ENCODE assay signal across 1 cellular context in genomic region chr1:109979489-109980091, GRCh38.
TF ChIP-seq lines count a peak whose summit lies in the region.

No MANE protein-coding gene starts in this region.

TF ChIP-seq in K562, 482 proteins besides CTCF, POLR2A, EP300 and RAD21 (continued from another document and continues in another):
- TF ChIP-seq CUX1 (CRISPR knock-in tag; IDR thresholded peaks at IDR 0.05) = peak; percentile 63; the same call in 1 of the 2 replicates
- peak; percentile 92 for TF ChIP-seq CBFA2T3 (IDR thresholded peaks at IDR 0.05)
- TF ChIP-seq PHB2 (IDR thresholded peaks at IDR 0.05; ENCODE audit: low read depth) = no peak
- no peak for TF ChIP-seq XRCC4 (IDR thresholded peaks at IDR 0.05; ENCODE audit: extremely low read depth, insufficient read depth, insufficient read length)
- no peak for TF ChIP-seq ARID3B (CRISPR knock-in tag; IDR thresholded peaks at IDR 0.05; ENCODE audit: borderline replicate concordance)
- peak; percentile 75 for TF ChIP-seq BRD9 (IDR thresholded peaks at IDR 0.05; ENCODE audit: low read depth, partially characterized antibody)
- TF ChIP-seq ARID1B (IDR thresholded peaks at IDR 0.05) = peak; percentile 92
- 0 out of 2 replicates have a peak, but pooled peaks have one; percentile 19 for TF ChIP-seq BCOR (IDR thresholded peaks at IDR 0.05)
- TF ChIP-seq SOX6 (IDR thresholded peaks at IDR 0.05) = peak; percentile 74
- TF ChIP-seq SP2 (IDR thresholded peaks at IDR 0.05; ENCODE audit: extremely low read depth, low read depth, low read length, poor library complexity, severe bottlenecking) = no peak
- no peak for TF ChIP-seq ELK3 (CRISPR knock-in tag; IDR thresholded peaks at IDR 0.05)
- TF ChIP-seq SREBF1 (IDR thresholded peaks at IDR 0.05; ENCODE audit: borderline replicate concordance, low read depth, low read length) = no peak
- TF ChIP-seq ZNF282 (CRISPR knock-in tag; IDR thresholded peaks at IDR 0.05) = no peak
- TF ChIP-seq ELK1 (CRISPR knock-in tag; IDR thresholded peaks at IDR 0.05) = no peak
- no peak for TF ChIP-seq ATF1 (CRISPR knock-in tag; IDR thresholded peaks at IDR 0.05)
- no peak for TF ChIP-seq ATF1 (tag; IDR thresholded peaks at IDR 0.05)
- TF ChIP-seq MTF1 (CRISPR knock-in tag; IDR thresholded peaks at IDR 0.05; ENCODE audit: borderline replicate concordance) = no peak
- TF ChIP-seq ADNP (tag; IDR thresholded peaks at IDR 0.05) = no peak
- no peak for TF ChIP-seq ZKSCAN1 (IDR thresholded peaks at IDR 0.05; ENCODE audit: low read depth, low read length)
- TF ChIP-seq POLR3A (IDR thresholded peaks at IDR 0.05; ENCODE audit: borderline replicate concordance, extremely low read depth, insufficient read depth, insufficient read length) = no peak
- 0 out of 2 replicates have a peak, but pooled peaks have one; percentile 37 for TF ChIP-seq IRF9 (tag; IDR thresholded peaks at IDR 0.05)
- no peak for TF ChIP-seq ZNF232 (CRISPR knock-in tag; IDR thresholded peaks at IDR 0.05)
- TF ChIP-seq TCF7L2 (IDR thresholded peaks at IDR 0.05; ENCODE audit: low read depth, low read length) = no peak
- no peak for TF ChIP-seq E2F3 (CRISPR knock-in tag; IDR thresholded peaks at IDR 0.05)
- peak; percentile 61 to 87; a peak in 3 of 4 replicates for TF ChIP-seq TRIM24 (IDR thresholded peaks at IDR 0.05)
- no peak for TF ChIP-seq TFAM (CRISPR knock-in tag; conservative IDR thresholded peaks at IDR 0.05)
- peak; percentile 87; the same call in 1 of the 2 replicates for TF ChIP-seq FOXJ2 (tag; IDR thresholded peaks at IDR 0.05)
- TF ChIP-seq L3MBTL2 (IDR thresholded peaks at IDR 0.05) = peak; percentile 95
- no peak for TF ChIP-seq ZNF445 (CRISPR knock-in tag; IDR thresholded peaks at IDR 0.05; ENCODE audit: low read depth)
- TF ChIP-seq NFE2 (IDR thresholded peaks at IDR 0.05; ENCODE audit: low read depth) = peak; percentile 92
- no peak for TF ChIP-seq TRIM25 (IDR thresholded peaks at IDR 0.05; ENCODE audit: borderline replicate concordance)
- TF ChIP-seq WHSC1 (IDR thresholded peaks at IDR 0.05; ENCODE audit: low read length) = no peak
- TF ChIP-seq STAT5B (CRISPR knock-in tag; IDR thresholded peaks at IDR 0.05) = no peak
- TF ChIP-seq MTA2 (IDR thresholded peaks at IDR 0.05; ENCODE audit: low read depth) = peak; percentile 60
- TF ChIP-seq MCM3 (IDR thresholded peaks at IDR 0.05) = no peak
- no peak; the same call in 1 of the 2 replicates for TF ChIP-seq KLF6 (CRISPR knock-in tag; IDR thresholded peaks at IDR 0.05; ENCODE audit: borderline replicate concordance)
- TF ChIP-seq ZNF449 (CRISPR knock-in tag; IDR thresholded peaks at IDR 0.05) = 0 out of 2 replicates have a peak, but pooled peaks have one; percentile 12
- peak in 1 of 2 experiments; percentile 35; a peak in 1 of 4 replicates for TF ChIP-seq MAZ (CRISPR knock-in tag; conservative IDR thresholded peaks at IDR 0.05 in 1 of 2, IDR thresholded peaks at IDR 0.05 in 1 of 2)
- no peak for TF ChIP-seq ZNF280B (CRISPR knock-in tag; IDR thresholded peaks at IDR 0.05)
- TF ChIP-seq ZNF3 (CRISPR knock-in tag; IDR thresholded peaks at IDR 0.05) = no peak
- TF ChIP-seq MYBL2 (IDR thresholded peaks at IDR 0.05; ENCODE audit: low read depth) = no peak
- TF ChIP-seq MYBL2 (CRISPR knock-in tag; IDR thresholded peaks at IDR 0.05; ENCODE audit: borderline replicate concordance) = no peak
- no peak for TF ChIP-seq ZKSCAN3 (CRISPR knock-in tag; IDR thresholded peaks at IDR 0.05)
- no peak for TF ChIP-seq SMAD2 (IDR thresholded peaks at IDR 0.05; ENCODE audit: low read depth, low read length)
- no peak for TF ChIP-seq PRMT5 (CRISPR knock-in tag; IDR thresholded peaks at IDR 0.05)
- TF ChIP-seq ZBTB43 (CRISPR knock-in tag; IDR thresholded peaks at IDR 0.05) = no peak
- no peak for TF ChIP-seq ZNF79 (CRISPR knock-in tag; IDR thresholded peaks at IDR 0.05; ENCODE audit: low read depth)
- TF ChIP-seq CREM (IDR thresholded peaks at IDR 0.05; ENCODE audit: low read depth) = no peak
- TF ChIP-seq MBD2 (IDR thresholded peaks at IDR 0.05; ENCODE audit: borderline replicate concordance, low read depth) = no peak
- no peak for TF ChIP-seq CAMTA2 (CRISPR knock-in tag; conservative IDR thresholded peaks at IDR 0.05)
- no peak for TF ChIP-seq ZNF224 (CRISPR knock-in tag; IDR thresholded peaks at IDR 0.05)
- TF ChIP-seq SAFB (IDR thresholded peaks at IDR 0.05; ENCODE audit: borderline replicate concordance, low read depth, low read length) = no peak
- no peak; the same call in 1 of the 2 replicates for TF ChIP-seq SMAD3 (CRISPR knock-in tag; conservative IDR thresholded peaks at IDR 0.05)
- TF ChIP-seq HOMEZ (CRISPR knock-in tag; IDR thresholded peaks at IDR 0.05) = no peak
- TF ChIP-seq ZNF436 (CRISPR knock-in tag; IDR thresholded peaks at IDR 0.05) = no peak
